In the genomic region with DNA sequence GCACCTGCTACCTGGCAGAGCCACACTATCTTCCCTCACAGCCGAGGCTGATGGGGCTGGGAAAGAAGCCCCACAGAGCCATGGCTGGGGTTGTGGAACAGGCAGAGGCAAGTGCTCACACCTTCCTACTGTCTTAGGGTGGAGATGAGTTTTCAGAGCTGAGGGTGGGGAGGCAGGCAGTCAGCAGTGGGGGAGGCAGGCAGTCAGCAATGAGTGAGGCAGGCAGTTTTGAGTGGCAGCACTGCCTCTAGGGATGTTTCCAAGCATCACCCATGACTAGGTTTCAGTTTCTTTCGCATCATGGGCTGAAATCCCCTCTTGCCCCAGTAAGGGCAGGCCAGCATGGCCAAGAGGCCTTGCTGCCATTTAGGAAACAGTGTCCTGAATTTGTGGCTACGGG, we compare ENCODE assay signal across 25 cellular contexts. TPM values are rescaled to one million over a fixed set of nuclear protein-coding genes. Genes with fewer than 3 reads are reported as not detected.
"Had no signal": no experiment of that assay in that cellular context is flagged by ENCODE, and none has a peak within 500 bp of the region (broad histone marks: within the 10 kb centered on the region; RNA-seq: fewer than 3 reads in every experiment).

No MANE protein-coding gene starts in this region.

- H3K4me1 ChIP-seq: SJSA1 had no signal

- H3K27me3 ChIP-seq: SJSA1 had no signal

- H3K4me3 ChIP-seq: MG63, SJSA1, SK-N-MC had no signal

- H3K27ac ChIP-seq: HL-60, SJSA1, SK-N-MC had no signal

- H3K9me3 ChIP-seq: MG63, SJSA1 had no signal

- H3K36me3 ChIP-seq: MG63, SJSA1 had no signal

- FAIRE-seq: HTR-8/SVneo, RCC 7860 had no signal

- DNase-seq: Karpas-422, KG1, MG63, NCI-H1092, NCI-H1105 treated with DMSO at 0.1 percent for 48 hours, NCI-H1417 treated with DMSO at 0.1 percent for 48 hours, NCI-H146, NCI-H1694 treated with DMSO at 0.1 percent for 48 hours, NCI-H1930, NCI-H2081, NCI-H2107, NCI-H2227 treated with DMSO at 0.1 percent for 48 hours, NCI-H446, NCI-H510A, NCI-H524 treated with DMSO at 0.1 percent for 48 hours, NCI-H82, Right ventricle myocardium superior, RPMI8226, SIG-M5 had no signal

RNA-seq across cellular contexts. Expression of a gene that starts 41.6 kb away (rescaled TPM):
- total RNA-seq: T-helper 1 cell treated with Interleukin-12 subunit alpha and Interleukin-12 subunit beta and Interleukin-4 antibody, amounts not matched to agents 30 ng/mL and 1 ng/mL, for 36 hours had no signal
